Comparison of ENCODE assay signal across 12 cellular contexts in the genomic region with DNA sequence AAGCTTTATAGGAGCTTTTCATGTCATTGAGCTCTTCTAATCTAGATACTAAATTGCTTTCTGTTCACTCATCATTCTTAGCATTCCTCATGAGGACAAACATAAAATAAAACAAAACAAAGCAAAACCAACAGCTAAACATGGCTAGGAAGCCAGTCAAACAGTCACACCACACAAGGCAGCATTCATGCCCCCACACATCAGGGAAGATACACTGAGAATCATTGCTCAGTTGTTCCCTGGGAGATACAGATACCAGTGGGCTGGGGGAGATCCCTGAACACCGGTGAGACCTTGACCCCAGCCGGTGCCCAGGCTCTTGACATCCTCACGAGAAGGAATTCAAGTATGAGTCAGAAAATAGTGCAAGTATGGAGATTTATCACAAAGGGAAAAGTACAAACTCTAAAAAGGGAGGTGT.
DNase-seq lines count a peak whose midpoint lies in the region; ATAC-seq, FAIRE-seq and TF ChIP-seq lines count a peak whose summit lies in the region.
"Had no signal": no experiment of that assay in that cellular context is flagged by ENCODE, and none has a peak within 500 bp of the region (broad histone marks: within the 10 kb centered on the region; RNA-seq: fewer than 3 reads in every experiment).

No MANE protein-coding gene starts in this region.

- H3K27ac ChIP-seq in breast epithelium (no peak overlapping the region), PC-3 (ENCODE audit: low read length) (no peak overlapping the region)

- no peak overlapping the region for H3K4me3 ChIP-seq in breast epithelium
- no peak overlapping the region for H3K4me3 ChIP-seq in PC-3 (ENCODE audit: low read length)

- FAIRE-seq in GM19239 (lab: Jason Lieb, UNC), result no peak
- FAIRE-seq: A204.1 had no signal

- H3K9me2 ChIP-seq in PC-3 (replicated peaks; ENCODE audit: low read length), result no peaks in the 10 kb centered on the region

- H4K20me1 ChIP-seq in PC-3 (ENCODE audit: low read length), result no peaks in the 10 kb centered on the region

- POLR2A ChIA-PET in MCF 10A (lab: Yijun Ruan, JAX), result interaction anchor here (0.9 kb wide), 1 partner anchor 9 kb away, joined by 3 read pairs; no protein-coding TSS in a partner anchor
- POLR2A ChIA-PET in PC-3 (lab: Charles Lee; ENCODE audit: unreplicated experiment), result no interaction called here

- no peaks in the 10 kb centered on the region for H3K79me2 ChIP-seq in PC-3 (ENCODE audit: low read length)

- peaks cover 26% of the 10 kb centered on the region for H3K4me1 Mint-ChIP-seq in MCF 10A (ENCODE audit: insufficient read depth, unreplicated experiment)

- H3K27me3 Mint-ChIP-seq in MCF 10A (ENCODE audit: insufficient read depth, unreplicated experiment), result no peaks in the 10 kb centered on the region

- TF ChIP-seq POLR2A in breast epithelium (IDR thresholded peaks at IDR 0.05), result no peak

- no peak overlapping the region for H2AFZ ChIP-seq in PC-3 (ENCODE audit: low read length)

- peak overlapping the region; percentile 9 for H3K27ac Mint-ChIP-seq in MCF 10A (ENCODE audit: low read depth, unreplicated experiment)

- H3K36me3 ChIP-seq in breast epithelium (no peaks in the 10 kb centered on the region), PC-3 (ENCODE audit: low read depth, low read length) (no peaks in the 10 kb centered on the region)

- H3K9me3 Mint-ChIP-seq in MCF 10A (ENCODE audit: unreplicated experiment), result no peaks in the 10 kb centered on the region

- H3F3A ChIP-seq in PC-3 (ENCODE audit: low read length, unreplicated experiment), result peaks cover 9% of the 10 kb centered on the region

- H3K4me1 ChIP-seq in breast epithelium (no peaks in the 10 kb centered on the region), PC-3 (ENCODE audit: insufficient read depth, low read length) (peaks cover 56% of the 10 kb centered on the region)

- CTCF ChIA-PET in MCF 10A (lab: Yijun Ruan, JAX) (interaction anchor here (0.6 to 1.3 kb wide), 2 partner anchors 129 to 147 kb away, joined by 3 read pairs; no protein-coding TSS in a partner anchor), PC-3 (lab: Charles Lee) (interaction anchor here (0.7 kb wide), 1 partner anchor 52 kb away, joined by 13 read pairs; no protein-coding TSS in a partner anchor)

- no peak for DNase-seq in MCF 10A (ENCODE audit: unreplicated experiment)
- DNase-seq in breast epithelium (ENCODE audit: low spot score in 2 of 2), result no peak
- DNase-seq in amniotic epithelial cell (ENCODE audit: low read depth), result peak; percentile 83
- DNase-seq in iris pigment epithelial cell (ENCODE audit: low read depth), result peak; percentile 76
- no peak for DNase-seq in stimulated activated naive CD4-positive, alpha-beta T cell (lab: John Stamatoyannopoulos, UW)
- no peak for DNase-seq in amniotic stem cell (lab: John Stamatoyannopoulos, UW)
- DNase-seq in GM19239 (ENCODE audit: insufficient read length, low spot score), result no peak
- DNase-seq in PC-3, result no peak
- DNase-seq: activated CD4-positive, alpha-beta T cell treated with anti-CD3 and anti-CD28 coated beads, Interleukin-2, amount 50 U/mL, for 1 hour; activated naive CD4-positive, alpha-beta T cell; NCI-H1092 treated with DMSO at 0.1 percent for 48 hours had no signal

- no peak overlapping the region for H3K4me2 ChIP-seq in PC-3 (ENCODE audit: low read length)

- BruUV-seq in MCF 10A (replicated peaks; lab: Mats Ljungman, UMichigan), result no TSS peak
- BruUV-seq in PC-3 (replicated peaks; lab: Mats Ljungman, UMichigan), result no TSS peak

- no peaks in the 10 kb centered on the region for H3K36me3 Mint-ChIP-seq in MCF 10A (ENCODE audit: insufficient read depth, unreplicated experiment)

- no peak overlapping the region for H3K9ac ChIP-seq in PC-3 (ENCODE audit: low read length)

- ATAC-seq in PC-3, result no peak

- TF ChIP-seq CTCF in MCF 10A (IDR thresholded peaks at IDR 0.05; ENCODE audit: unreplicated experiment), result no peak
- TF ChIP-seq CTCF in breast epithelium (IDR thresholded peaks at IDR 0.05), result no peak
- TF ChIP-seq CTCF in PC-3 (conservative IDR thresholded peaks at IDR 0.05; ENCODE audit: low read depth, low read length), result no peak

- intact Hi-C loops in MCF 10A (cut with micrococcal nuclease), result loop anchor here (10.0 kb wide), 1 partner anchor 280 kb away; the partner anchor contains the start of gene SH3BP4
- intact Hi-C loops in breast epithelium (cut with DNase I; ENCODE audit: low total_unique reads), result no loop called here
- intact Hi-C loops in PC-3 (cut with micrococcal nuclease), result loop anchor here (10.0 kb wide), 1 partner anchor 120 kb away; no protein-coding TSS in a partner anchor

- H3K27me3 ChIP-seq in breast epithelium, result no peaks in the 10 kb centered on the region
- no peaks in the 10 kb centered on the region for H3K27me3 ChIP-seq in PC-3 (ENCODE audit: low read length)

- no peak overlapping the region for H3K4me3 Mint-ChIP-seq in MCF 10A (ENCODE audit: unreplicated experiment)

- H3K9me3 ChIP-seq in breast epithelium (no peaks in the 10 kb centered on the region), PC-3 (ENCODE audit: low read length) (no peaks in the 10 kb centered on the region)

Comparison
In these comparisons a context has a peak if more than half of its experiments do, and no peak if none do; other contexts are left out.
1. DNase-seq: peak in amniotic epithelial cell (single experiment) and iris pigment epithelial cell (single experiment); none in MCF 10A (single experiment), breast epithelium (0 of 2), stimulated activated naive CD4-positive, alpha-beta T cell (0 of 6), amniotic stem cell (single experiment), GM19239 (single experiment) and PC-3 (single experiment).